Comparison of ENCODE assay signal across 37 cellular contexts in genomic region chr15:74742422-74742821, GRCh38. TPM values are rescaled to one million over a fixed set of nuclear protein-coding genes. Genes with fewer than 3 reads are reported as not detected.
"Had no signal": no experiment of that assay in that cellular context is flagged by ENCODE, and none has a peak within 500 bp of the region (broad histone marks: within the 10 kb centered on the region; RNA-seq: fewer than 3 reads in every experiment).

No MANE protein-coding gene starts in this region.

- DNase-seq: activated CD4-positive, alpha-beta memory T cell treated with anti-CD3 and anti-CD28 coated beads, Interleukin-2, amount 10 ng/mL, durations not matched to agents 7 days and 5 days; activated CD4-positive, alpha-beta T cell treated with anti-CD3 and anti-CD28 coated beads for 1 hour; activated CD4-positive, alpha-beta T cell treated with anti-CD3 and anti-CD28 coated beads for 4 hours; activated CD4-positive, alpha-beta T cell treated with anti-CD3 and anti-CD28 coated beads, Interleukin-2, amount 10 ng/mL, durations not matched to agents 7 days and 5 days; activated CD4-positive, alpha-beta T cell treated with anti-CD3 and anti-CD28 coated beads, Interleukin-2, amount 50 U/mL, for 4 hours; activated CD8-positive, alpha-beta memory T cell treated with anti-CD3 and anti-CD28 coated beads, Interleukin-2, amount 50 U/mL, for 48 hours; activated gamma-delta T cell; activated naive CD4-positive, alpha-beta T cell treated with anti-CD3 and anti-CD28 coated beads, Interleukin-2, amount 50 U/mL, for 16 hours; activated naive CD4-positive, alpha-beta T cell treated with Interleukin-2 at 50 U/mL for 16 hours; activated naive CD8-positive, alpha-beta T cell treated with anti-CD3 and anti-CD28 coated beads for 36 hours; activated naive CD8-positive, alpha-beta T cell treated with anti-CD3 and anti-CD28 coated beads, Interleukin-2, amount 50 U/mL, for 24 hours; activated T-cell treated with anti-CD3 and anti-CD28 coated beads for 4 hours; activated T-cell treated with anti-CD3 and anti-CD28 coated beads, Interleukin-2, amount 50 U/mL, for 24 hours; activated T-cell treated with anti-CD3 and anti-CD28 coated beads, Interleukin-2, amount 50 U/mL, for 72 hours; adrenal gland; amygdala; central memory CD4-positive, alpha-beta T cell; cerebellar nuclear complex; colonic mucosa; effector CD8-positive, alpha-beta T cell; esophagus squamous epithelium; foreskin melanocyte; T-helper 1 cell; T-helper 17 cell; T1000 had no signal

- H3K36me3 Mint-ChIP-seq: brain had no signal

- H3K9me3 ChIP-seq: adrenal gland, colonic mucosa had no signal

- H3K4me1 Mint-ChIP-seq: activated CD4-positive, alpha-beta memory T cell treated with anti-CD3 and anti-CD28 coated beads, Interleukin-2, amount 10 ng/mL, durations not matched to agents 7 days and 5 days; brain had no signal

- H3K4me1 ChIP-seq: adrenal gland, ascending aorta, breast epithelium, colonic mucosa, esophagus squamous epithelium, gastroesophageal sphincter had no signal

- H3K4me3 Mint-ChIP-seq: activated CD4-positive, alpha-beta memory T cell treated with anti-CD3 and anti-CD28 coated beads, Interleukin-2, amount 10 ng/mL, durations not matched to agents 7 days and 5 days; activated CD4-positive, alpha-beta T cell treated with anti-CD3 and anti-CD28 coated beads, Interleukin-2, amount 10 ng/mL, durations not matched to agents 7 days and 5 days; activated naive CD8-positive, alpha-beta T cell treated with anti-CD3 and anti-CD28 coated beads for 36 hours; activated naive CD8-positive, alpha-beta T cell treated with anti-CD3 and anti-CD28 coated beads, Interleukin-2, amount 50 U/mL, for 24 hours; activated T-cell treated with anti-CD3 and anti-CD28 coated beads, Interleukin-2, amount 50 U/mL, for 24 hours; activated T-cell treated with anti-CD3 and anti-CD28 coated beads, Interleukin-2, amount 50 U/mL, for 72 hours; brain; T-helper 17 cell; T-helper 2 cell treated with Interferon-gamma antibody and Interleukin-4, amounts not matched to agents 5 μg/mL and 100 μg/mL, for 36 hours had no signal

- H3K4me3 ChIP-seq: adrenal gland, ascending aorta, breast epithelium, cardiac muscle cell, colonic mucosa, esophagus squamous epithelium, gastroesophageal sphincter had no signal

- ATAC-seq: activated naive CD8-positive, alpha-beta T cell treated with anti-CD3 and anti-CD28 coated beads, Interleukin-2, amount 50 U/mL, for 24 hours; activated T-cell treated with anti-CD3 and anti-CD28 coated beads, Interleukin-2, amount 50 U/mL, for 72 hours; gastroesophageal sphincter; T-helper 17 cell had no signal

- H3K27me3 ChIP-seq: adrenal gland, ascending aorta, breast epithelium, colonic mucosa had no signal

- H3K36me3 ChIP-seq: adrenal gland, ascending aorta, breast epithelium, cardiac muscle cell, colonic mucosa, esophagus squamous epithelium, gastroesophageal sphincter had no signal

- H3K27ac ChIP-seq: adrenal gland, ascending aorta, breast epithelium, cardiac muscle cell, colonic mucosa, epithelial cell of prostate, esophagus squamous epithelium, gastroesophageal sphincter had no signal

- FAIRE-seq: endometrium, endothelial cell of umbilical vein had no signal

- H3K27ac Mint-ChIP-seq: activated CD4-positive, alpha-beta memory T cell treated with anti-CD3 and anti-CD28 coated beads, Interleukin-2, amount 10 ng/mL, durations not matched to agents 7 days and 5 days; activated CD4-positive, alpha-beta T cell treated with anti-CD3 and anti-CD28 coated beads, Interleukin-2, amount 10 ng/mL, durations not matched to agents 7 days and 5 days; activated naive CD8-positive, alpha-beta T cell treated with anti-CD3 and anti-CD28 coated beads for 36 hours; activated naive CD8-positive, alpha-beta T cell treated with anti-CD3 and anti-CD28 coated beads, Interleukin-2, amount 50 U/mL, for 24 hours; activated T-cell treated with anti-CD3 and anti-CD28 coated beads, Interleukin-2, amount 50 U/mL, for 24 hours; activated T-cell treated with anti-CD3 and anti-CD28 coated beads, Interleukin-2, amount 50 U/mL, for 72 hours; brain; T-helper 17 cell; T-helper 2 cell treated with Interferon-gamma antibody and Interleukin-4, amounts not matched to agents 5 μg/mL and 100 μg/mL, for 36 hours had no signal

RNA-seq across cellular contexts. Expression of gene CYP1A2, which starts 6.2 kb away (rescaled TPM):
- total RNA-seq: activated CD4-positive, alpha-beta memory T cell treated with anti-CD3 and anti-CD28 coated beads, Interleukin-2, amount 10 ng/mL, durations not matched to agents 7 days and 5 days; activated CD4-positive, alpha-beta T cell treated with anti-CD3 and anti-CD28 coated beads, Interleukin-2, amount 10 ng/mL, durations not matched to agents 7 days and 5 days; activated naive CD8-positive, alpha-beta T cell treated with anti-CD3 and anti-CD28 coated beads for 36 hours; activated T-cell treated with anti-CD3 and anti-CD28 coated beads, Interleukin-2, amount 50 U/mL, for 72 hours; adrenal gland; ascending aorta; breast epithelium; cardiac muscle cell; colonic mucosa; endothelial cell of umbilical vein; esophagus squamous epithelium; fibroblast of lung; fibroblast of villous mesenchyme; gastroesophageal sphincter; glomerular endothelial cell; T-helper 17 cell had no signal
- polyA plus RNA-seq: adrenal gland, cardiac muscle cell, endothelial cell of umbilical vein, fibroblast of lung had no signal

RNA-seq across cellular contexts. Expression of gene CYP1A1, which starts 17.1 kb away (rescaled TPM):
- total RNA-seq: colonic mucosa, fibroblast of villous mesenchyme had no signal
- polyA plus RNA-seq: fibroblast of lung had no signal
